In the genomic region with DNA sequence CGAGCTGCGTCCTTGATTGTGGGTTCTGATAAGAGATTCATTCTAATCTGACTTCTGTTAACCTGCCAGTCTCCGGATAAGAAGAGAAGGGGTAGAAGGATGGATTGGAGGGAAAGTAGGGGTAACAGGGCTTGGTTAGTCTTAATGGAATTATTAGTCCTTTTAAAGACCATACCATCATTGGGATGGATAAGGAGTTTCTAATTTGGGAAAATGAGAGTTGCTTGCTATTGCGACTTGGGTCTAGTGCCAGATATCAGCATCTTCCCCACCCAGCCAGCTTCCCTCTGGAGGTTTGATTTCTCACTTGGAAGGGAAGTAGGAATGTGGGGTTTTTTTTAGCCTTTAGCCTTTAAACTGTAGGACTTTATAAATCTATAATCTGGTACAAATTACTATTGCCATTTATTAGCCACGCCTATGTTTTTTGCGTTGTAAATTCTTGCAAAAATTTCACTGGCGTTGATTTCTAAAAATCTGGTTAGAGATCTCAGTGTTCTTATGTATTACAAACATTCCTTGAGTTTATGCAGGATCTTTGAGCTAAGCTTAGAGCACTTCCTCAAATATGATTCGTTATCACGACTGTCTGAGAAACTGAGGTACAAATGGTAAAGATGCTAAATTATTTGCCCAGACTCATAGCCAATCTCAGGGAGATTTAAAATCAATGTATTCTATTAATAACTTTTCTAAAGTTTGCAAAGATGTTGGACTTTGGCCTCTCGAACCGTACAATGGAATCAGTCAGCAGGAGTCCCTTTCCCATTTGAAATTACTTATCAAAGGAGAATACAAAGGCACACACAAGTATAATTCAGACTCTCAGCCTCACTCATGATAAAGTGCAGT, we compare ENCODE assay signal across 9 cellular contexts. TPM values are rescaled to one million over a fixed set of nuclear protein-coding genes. Genes with fewer than 3 reads are reported as not detected.
DNase-seq lines count a peak whose midpoint lies in the region; ATAC-seq, FAIRE-seq and TF ChIP-seq lines count a peak whose summit lies in the region.
"Had no signal": no experiment of that assay in that cellular context is flagged by ENCODE, and none has a peak within 500 bp of the region (broad histone marks: within the 10 kb centered on the region; RNA-seq: fewer than 3 reads in every experiment).

No MANE protein-coding gene starts in this region.

- intact Hi-C loops in esophagus muscularis mucosa (cut with DNase I) (no loop called here), left colon (cut with DNase I, micrococcal nuclease) (no loop called here)

- H4K20me1 ChIP-seq in DOHH2 (ENCODE audit: control insufficient read depth, insufficient read depth, low read depth, low read length) = no peaks in the 10 kb centered on the region

- no peaks in the 10 kb centered on the region for H3K9me3 ChIP-seq in DOHH2 (ENCODE audit: control insufficient read depth, insufficient read depth, low read length)
- no peaks in the 10 kb centered on the region for H3K9me3 ChIP-seq in Peyer's patch
- no peaks in the 10 kb centered on the region for H3K9me3 ChIP-seq in esophagus muscularis mucosa

- H3K79me2 ChIP-seq in DOHH2 (ENCODE audit: control insufficient read depth, low read length) = peaks cover 56% of the 10 kb centered on the region

- no peaks in the 10 kb centered on the region for H3K27me3 ChIP-seq in DOHH2 (ENCODE audit: control insufficient read depth, low read length)
- H3K27me3 ChIP-seq in Peyer's patch = no peaks in the 10 kb centered on the region
- no peaks in the 10 kb centered on the region for H3K27me3 ChIP-seq in esophagus muscularis mucosa

- no peaks in the 10 kb centered on the region for H3K36me3 Mint-ChIP-seq in progenitor cell of endocrine pancreas (ENCODE audit: insufficient read depth)

- no peak for TF ChIP-seq EP300 in esophagus muscularis mucosa (IDR thresholded peaks at IDR 0.05)

- no peaks in the 10 kb centered on the region for H3K9me3 Mint-ChIP-seq in progenitor cell of endocrine pancreas (ENCODE audit: low read depth)

- DNase-seq in Peyer's patch = no peak
- DNase-seq in esophagus muscularis mucosa (ENCODE audit: extremely low spot score) = no peak
- no peak for DNase-seq in progenitor cell of endocrine pancreas (ENCODE audit: low spot score, unreplicated experiment)
- no peak for DNase-seq in left colon
- no peak for DNase-seq in activated effector memory CD4-positive, alpha-beta T cell treated with anti-CD3 and anti-CD28 coated beads, Interleukin-2, amount 50 U/mL, for 16 hours
- no peak for DNase-seq in urothelium cell line (ENCODE audit: low spot score)
- DNase-seq in NCI-H2196 (lab: John Stamatoyannopoulos, UW; ENCODE audit: unreplicated experiment) = no peak

- H3K4me1 Mint-ChIP-seq in progenitor cell of endocrine pancreas (ENCODE audit: low read depth) = peaks cover 43% of the 10 kb centered on the region

- H3K27ac Mint-ChIP-seq in progenitor cell of endocrine pancreas = peak overlapping the region; percentile 96

- peak overlapping the region; percentile 91 for H3K4me2 ChIP-seq in DOHH2 (ENCODE audit: low read length)

- no peak for ATAC-seq in left colon

- peaks cover 32% of the 10 kb centered on the region for H3F3A ChIP-seq in DOHH2 (ENCODE audit: control insufficient read depth, insufficient read depth)

- TF ChIP-seq POLR2A in Peyer's patch (IDR thresholded peaks at IDR 0.05) (no peak), esophagus muscularis mucosa (IDR thresholded peaks at IDR 0.05; ENCODE audit: low read depth) (no peak)

- H3K9me2 ChIP-seq in DOHH2 (replicated peaks; ENCODE audit: control insufficient read depth, low read length) = no peaks in the 10 kb centered on the region

- peak overlapping the region; percentile 91 for H3K27ac ChIP-seq in DOHH2 (ENCODE audit: low read depth, low read length)
- H3K27ac ChIP-seq in Peyer's patch = peak overlapping the region; percentile 88 to 99 (median 95)
- peak overlapping the region; percentile 92 to 98 (median 96) for H3K27ac ChIP-seq in esophagus muscularis mucosa (replicated peaks in 1 of 4)

- peaks cover 10% of the 10 kb centered on the region for H3K27me3 Mint-ChIP-seq in progenitor cell of endocrine pancreas

- peak overlapping the region; percentile 91 for H3K4me3 Mint-ChIP-seq in progenitor cell of endocrine pancreas (ENCODE audit: low read depth)

- 33% methylated on average over 11 of the region's 11 CpGs for WGBS in esophagus muscularis mucosa

- FAIRE-seq in urothelium cell line (lab: Jason Lieb, UNC) = no peak
- FAIRE-seq: endometrium had no signal

- H3K4me1 ChIP-seq in DOHH2 (ENCODE audit: control insufficient read depth, low read length) (peaks cover 73% of the 10 kb centered on the region), Peyer's patch (peaks cover 0 to 45% (median 10%) of the 10 kb centered on the region in 4 donors), esophagus muscularis mucosa (peaks cover 39 to 67% (median 66%) of the 10 kb centered on the region in 4 donors)

- no peaks in the 10 kb centered on the region; the same call in none of the 2 replicates for H3K36me3 ChIP-seq in DOHH2 (ENCODE audit: control insufficient read depth, low read length)
- no peaks in the 10 kb centered on the region for H3K36me3 ChIP-seq in Peyer's patch
- H3K36me3 ChIP-seq in esophagus muscularis mucosa = no peaks in the 10 kb centered on the region

- H3K4me3 ChIP-seq in DOHH2 (ENCODE audit: low read length) (peak overlapping the region; percentile 95), Peyer's patch (peak overlapping the region; percentile 63 to 98 (median 79)), esophagus muscularis mucosa (peak overlapping the region; percentile 81 to 98 (median 88))

- no peak for TF ChIP-seq CTCF in DOHH2 (IDR thresholded peaks at IDR 0.05; ENCODE audit: low read depth, low read length, poor library complexity, severe bottlenecking)
- no peak for TF ChIP-seq CTCF in Peyer's patch (IDR thresholded peaks at IDR 0.05)
- TF ChIP-seq CTCF in esophagus muscularis mucosa (IDR thresholded peaks at IDR 0.05) = no peak
- TF ChIP-seq CTCF in progenitor cell of endocrine pancreas (IDR thresholded peaks at IDR 0.05; ENCODE audit: unreplicated experiment) = no peak

RNA-seq across cellular contexts. Expression of a gene that starts 1.3 kb away (rescaled TPM):
- total RNA-seq in Peyer's patch = 10 to 100 TPM; 13.8 to 18.8 (median 17.2) TPM
- 10 to 100 TPM; 63.8 to 83.5 (median 66.5) TPM for total RNA-seq in esophagus muscularis mucosa
- 39.9 and 42.9 TPM in 2 replicates for total RNA-seq in progenitor cell of endocrine pancreas
- total RNA-seq in left colon = 10 to 100 TPM; 32.6 to 36.5 TPM

RNA-seq across cellular contexts. Expression of a gene that starts 54.8 kb away (rescaled TPM):
- total RNA-seq in Peyer's patch (10 to 100 TPM; 19.2 to 42.9 (median 33.9) TPM), esophagus muscularis mucosa (10 to 100 TPM; 38.6 to 55.8 (median 39.1) TPM), progenitor cell of endocrine pancreas (27.4 and 27.9 TPM in 2 replicates), left colon (10 to 100 TPM; 26.9 to 27.4 TPM)
